In the genomic region with DNA sequence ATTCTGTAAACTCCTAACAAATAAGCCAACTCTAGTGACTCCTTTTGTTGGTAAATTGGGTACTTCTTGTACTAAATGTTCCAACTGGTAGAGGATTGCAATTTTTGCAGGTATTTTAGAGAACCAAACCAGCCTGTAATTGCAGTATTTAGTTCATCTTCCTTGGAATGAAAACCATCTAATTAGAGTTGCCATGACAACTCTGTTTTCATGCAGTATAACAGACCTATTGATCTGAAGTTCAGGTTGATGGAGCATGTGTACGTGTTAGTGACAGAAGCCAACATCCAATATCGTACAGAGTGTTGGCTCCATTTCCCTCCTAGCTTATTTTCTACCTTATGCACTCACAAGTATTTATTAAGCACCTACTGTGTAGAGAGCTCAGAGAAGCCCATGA, we compare ENCODE assay signal across 17 cellular contexts.
DNase-seq lines count a peak whose midpoint lies in the region; ATAC-seq and TF ChIP-seq lines count a peak whose summit lies in the region.
"Had no signal": no experiment of that assay in that cellular context is flagged by ENCODE, and none has a peak within 500 bp of the region (broad histone marks: within the 10 kb centered on the region; RNA-seq: fewer than 3 reads in every experiment).

No MANE protein-coding gene starts in this region.

- DNase-seq in NCI-H1105 treated with DMSO at 0.1 percent for 48 hours (lab: John Stamatoyannopoulos, UW) (peak; percentile 8), NCI-H1105 (lab: John Stamatoyannopoulos, UW) (no peak), NCI-H146 (lab: John Stamatoyannopoulos, UW) (peak; percentile 75), NCI-H748 (lab: John Stamatoyannopoulos, UW; ENCODE audit: unreplicated experiment) (peak; percentile 79), renal cortical epithelial cell (ENCODE audit: low read depth) (peak; percentile 61), stomach (no peak), LoVo (ENCODE audit: low spot score) (no peak), upper lobe of left lung (no peak)
- DNase-seq: 8988T, DMS 273 treated with DMSO at 0.1 percent for 48 hours, GDM1, H9, MV-4-11, NCI-H1417 treated with DMSO at 0.1 percent for 48 hours, NCI-H510A, PC-9 had no signal

- H3K27me3 ChIP-seq in stomach (no peaks in the 10 kb centered on the region), upper lobe of left lung (no peaks in the 10 kb centered on the region)

- ATAC-seq in upper lobe of left lung (ENCODE audit: low FRiP score in 2 of 2): no peak

- intact Hi-C loops in stomach (cut with DNase I; ENCODE audit: low total_unique reads): no loop called here

- no peaks in the 10 kb centered on the region for H3K9me3 ChIP-seq in stomach
- no peaks in the 10 kb centered on the region for H3K9me3 ChIP-seq in upper lobe of left lung

- no peaks in the 10 kb centered on the region for H3K4me1 ChIP-seq in stomach
- H3K4me1 ChIP-seq in upper lobe of left lung: no peaks in the 10 kb centered on the region

- no peak for TF ChIP-seq POLR2A in stomach (IDR thresholded peaks at IDR 0.05)
- TF ChIP-seq POLR2A in upper lobe of left lung (IDR thresholded peaks at IDR 0.05): no peak

- H3K27ac ChIP-seq in stomach: no peak overlapping the region
- no peak overlapping the region for H3K27ac ChIP-seq in upper lobe of left lung
- H3K27ac ChIP-seq: PC-9, RWPE1 had no signal

- H3K4me3 ChIP-seq in stomach (no peak overlapping the region), upper lobe of left lung (no peak overlapping the region)
- H3K4me3 ChIP-seq: PC-9 had no signal

- H3K36me3 ChIP-seq in stomach (no peaks in the 10 kb centered on the region), upper lobe of left lung (no peaks in the 10 kb centered on the region)

- WGBS in stomach, 5 donors: 72 to 94% (median 91%) methylated on average over 2 of the region's 2 CpGs
- 79 to 95% methylated on average over 2 of the region's 2 CpGs for WGBS in upper lobe of left lung, 2 donors

- TF ChIP-seq CTCF in stomach (IDR thresholded peaks at IDR 0.05): no peak
- TF ChIP-seq CTCF in upper lobe of left lung (IDR thresholded peaks at IDR 0.05): no peak

- TF ChIP-seq EP300 in stomach (IDR thresholded peaks at IDR 0.05) (no peak), upper lobe of left lung (IDR thresholded peaks at IDR 0.05) (no peak)

Comparison
In these comparisons a context has a peak if more than half of its experiments do, and no peak if none do; other contexts are left out.
1. DNase-seq: peak in NCI-H1105 treated with DMSO at 0.1 percent for 48 hours (single experiment), NCI-H146 (single experiment), NCI-H748 (single experiment) and renal cortical epithelial cell (single experiment); none in NCI-H1105 (single experiment), stomach (single experiment), LoVo (single experiment) and upper lobe of left lung (0 of 2).